In the genomic region with DNA sequence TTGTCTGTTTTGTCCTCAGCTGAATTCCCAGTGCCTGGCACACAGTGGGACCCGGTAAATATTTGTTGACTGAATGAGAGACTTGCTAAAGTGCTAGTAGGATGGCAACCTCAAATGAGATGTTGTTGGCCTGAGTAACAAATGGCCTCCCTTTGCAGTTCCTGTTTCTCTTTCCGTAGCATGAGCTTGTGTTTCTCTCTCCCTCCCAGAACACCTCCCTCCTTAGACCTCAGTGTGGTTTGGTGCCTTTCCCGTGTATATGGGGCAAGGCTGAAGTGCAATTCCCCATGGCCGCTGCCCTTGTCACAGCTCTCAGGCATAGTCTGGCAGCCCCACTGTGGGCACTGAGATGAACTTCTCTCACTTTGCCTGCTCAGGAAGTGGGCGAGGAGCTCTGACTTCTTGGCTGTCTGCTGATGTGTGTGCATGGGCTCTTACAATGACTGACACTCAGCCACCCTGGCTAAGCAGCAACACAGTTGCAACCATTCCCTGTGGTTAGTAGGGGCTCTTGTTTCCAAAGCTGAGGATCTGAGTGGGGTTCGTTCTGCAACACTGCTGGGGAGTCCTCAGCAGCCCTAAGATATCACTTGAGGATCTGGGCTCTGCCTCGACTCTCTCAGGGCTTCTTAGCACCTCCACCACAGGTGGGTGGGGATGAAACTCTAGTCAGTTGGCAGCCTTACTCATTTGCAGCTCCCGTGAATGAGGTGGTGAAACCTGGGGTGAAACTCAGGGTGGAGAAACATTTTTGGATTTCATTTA, we compare ENCODE assay signal across 8 cellular contexts.
DNase-seq lines count a peak whose midpoint lies in the region; ATAC-seq lines count a peak whose summit lies in the region.

No MANE protein-coding gene starts in this region.

- peaks cover 0 to 7% of the 10 kb centered on the region in 2 donors for H3K36me3 Mint-ChIP-seq in activated naive CD4-positive, alpha-beta T cell treated with anti-CD3 and anti-CD28 coated beads, Interleukin-2, amount 50 U/mL, for 72 hours

- H3K27ac Mint-ChIP-seq in activated naive CD4-positive, alpha-beta T cell treated with anti-CD3 and anti-CD28 coated beads, Interleukin-2, amount 50 U/mL, for 72 hours = peak overlapping the region; percentile 90 to 94

- DNase-seq in T follicular helper cell (ENCODE audit: low read depth) = peak; percentile 71
- peak; percentile 69 to 85 for DNase-seq in activated naive CD4-positive, alpha-beta T cell treated with anti-CD3 and anti-CD28 coated beads, Interleukin-2, amount 50 U/mL, for 72 hours (ENCODE audit: low spot score in 2 of 2)
- peak; percentile 67 to 76 for DNase-seq in stimulated activated CD4-positive, alpha-beta T cell treated with anti-CD3 and anti-CD28 coated beads, Interleukin-15, amount 100 ng/mL, for 48 hours (ENCODE audit: low read depth in 2 of 2)
- no peak for DNase-seq in NCI-H187 treated with DMSO at 0.1 percent for 48 hours (lab: John Stamatoyannopoulos, UW)
- DNase-seq in NCI-H1105 treated with DMSO at 0.1 percent for 48 hours (lab: John Stamatoyannopoulos, UW) = no peak
- DNase-seq in RPMI8226 = no peak

- ATAC-seq in GM18868 (IDR thresholded peaks at IDR 0.05; ENCODE audit: unreplicated experiment) = peak; percentile 80
- peak; percentile 52 for ATAC-seq in HG02970 (IDR thresholded peaks at IDR 0.05; ENCODE audit: low FRiP score, unreplicated experiment)
- peak; percentile 89 to 93 for ATAC-seq in activated naive CD4-positive, alpha-beta T cell treated with anti-CD3 and anti-CD28 coated beads, Interleukin-2, amount 50 U/mL, for 72 hours

- H3K9me3 Mint-ChIP-seq in activated naive CD4-positive, alpha-beta T cell treated with anti-CD3 and anti-CD28 coated beads, Interleukin-2, amount 50 U/mL, for 72 hours = no peaks in the 10 kb centered on the region

Comparison
In these comparisons a context has a peak if more than half of its experiments do, and no peak if none do; other contexts are left out.
1. DNase-seq: peak in T follicular helper cell (single experiment), activated naive CD4-positive, alpha-beta T cell treated with anti-CD3 and anti-CD28 coated beads, Interleukin-2, amount 50 U/mL, for 72 hours (2 of 2) and stimulated activated CD4-positive, alpha-beta T cell treated with anti-CD3 and anti-CD28 coated beads, Interleukin-15, amount 100 ng/mL, for 48 hours (2 of 2); none in NCI-H187 treated with DMSO at 0.1 percent for 48 hours (single experiment), NCI-H1105 treated with DMSO at 0.1 percent for 48 hours (single experiment) and RPMI8226 (single experiment).
2. Peak in every context shown above with its lines, with median percentiles within 50 percentile points of each other: ATAC-seq.